ENCODE assay signal across 8 cellular contexts in genomic region chr15:99733268-99734039, GRCh38. TPM values are rescaled to one million over a fixed set of nuclear protein-coding genes. Genes with fewer than 3 reads are reported as not detected.
DNase-seq lines count a peak whose midpoint lies in the region; ATAC-seq and TF ChIP-seq lines count a peak whose summit lies in the region.

TSS of gene LYSMD4 (minus strand) at chr15:99733437. CDS start at chr15:99731999, 1,438 bp downstream.

- in situ Hi-C loops in G401 (cut with HindIII; ENCODE audit: low sequenced_read_pairs) (no loop called here), HAP-1 (cut with MboI; ENCODE audit: low sequenced_read_pairs) (no loop called here)

- H3K27ac Mint-ChIP-seq in activated T-helper 2 cell treated with anti-CD3 and anti-CD28 coated beads, Interferon-gamma antibody, Interleukin-2, Interleukin-4, amounts not matched to agents 10 μg/mL and 5 μg/mL and 100 μg/mL, durations not matched to agents 14 hours and 24 hours and 36 hours, result peak within 1 kb of the TSS; percentile 86
- peak within 1 kb of the TSS; percentile 87 to 99 (median 94) for H3K27ac Mint-ChIP-seq in nephron

- peak within 1 kb of the TSS; percentile 76 for H3K4me3 Mint-ChIP-seq in activated T-helper 2 cell treated with anti-CD3 and anti-CD28 coated beads, Interferon-gamma antibody, Interleukin-2, Interleukin-4, amounts not matched to agents 10 μg/mL and 5 μg/mL and 100 μg/mL, durations not matched to agents 14 hours and 24 hours and 36 hours (ENCODE audit: low read depth)
- H3K4me3 Mint-ChIP-seq in nephron, result peak within 1 kb of the TSS; percentile 90 to 98 (median 97)

- H3K27me3 ChIP-seq in HAP-1 (ENCODE audit: low read depth) (no peaks in the 10 kb centered on the region), RWPE2 (ENCODE audit: insufficient read depth, poor library complexity, severe bottlenecking) (no peaks in the 10 kb centered on the region)

- H3K27me3 Mint-ChIP-seq in activated T-helper 2 cell treated with anti-CD3 and anti-CD28 coated beads, Interferon-gamma antibody, Interleukin-2, Interleukin-4, amounts not matched to agents 10 μg/mL and 5 μg/mL and 100 μg/mL, durations not matched to agents 14 hours and 24 hours and 36 hours (ENCODE audit: low read depth), result no peaks in the 10 kb centered on the region
- peaks cover 4% of the 10 kb centered on the region for H3K27me3 Mint-ChIP-seq in nephron (ENCODE audit: low read depth)

- H3K4me3 ChIP-seq in HAP-1 (peak within 1 kb of the TSS; percentile 71), RWPE2 (ENCODE audit: severe bottlenecking) (peak within 1 kb of the TSS; percentile 97), fibroblast of pulmonary artery (replicated peaks; ENCODE audit: low read depth, low read length) (peak within 1 kb of the TSS; percentile 78)

- peaks cover 22% of the 10 kb centered on the region for H3K4me1 Mint-ChIP-seq in activated T-helper 2 cell treated with anti-CD3 and anti-CD28 coated beads, Interferon-gamma antibody, Interleukin-2, Interleukin-4, amounts not matched to agents 10 μg/mL and 5 μg/mL and 100 μg/mL, durations not matched to agents 14 hours and 24 hours and 36 hours (ENCODE audit: low read depth)
- H3K4me1 Mint-ChIP-seq in nephron, result peaks cover 35% of the 10 kb centered on the region

- H3K36me3 ChIP-seq in HAP-1 (replicated peaks) (peaks cover 11% of the 10 kb centered on the region), RWPE2 (ENCODE audit: low read depth) (peaks cover 14% of the 10 kb centered on the region)

- TF ChIP-seq CTCF in RWPE2 (IDR thresholded peaks at IDR 0.05; ENCODE audit: poor library complexity, severe bottlenecking) (no peak), fibroblast of pulmonary artery (IDR thresholded peaks at IDR 0.05; ENCODE audit: low read length, missing control alignments) (no peak), nephron (IDR thresholded peaks at IDR 0.05; ENCODE audit: unreplicated experiment in 3 of 3) (no peak)

- DNase-seq in G401 (ENCODE audit: low spot score), result peak; percentile 95
- peak; percentile 85 to 99 for DNase-seq in HAP-1 (ENCODE audit: low spot score in 2 of 2)
- peak; percentile 89 for DNase-seq in M059J (ENCODE audit: low read depth)
- DNase-seq in RWPE2 (ENCODE audit: low spot score), result peak; percentile 99
- DNase-seq in activated T-helper 2 cell treated with anti-CD3 and anti-CD28 coated beads, Interferon-gamma antibody, Interleukin-2, Interleukin-4, amounts not matched to agents 10 μg/mL and 5 μg/mL and 100 μg/mL, durations not matched to agents 14 hours and 24 hours and 36 hours (ENCODE audit: low spot score), result peak; percentile 96
- peak; percentile 93 for DNase-seq in fibroblast of pulmonary artery (ENCODE audit: low read depth)
- peak; percentile 98 for DNase-seq in stimulated activated naive CD4-positive, alpha-beta T cell treated with Interleukin-2 at 50 U/mL for 16 hours (lab: John Stamatoyannopoulos, UW)

- H3K9me3 Mint-ChIP-seq in activated T-helper 2 cell treated with anti-CD3 and anti-CD28 coated beads, Interferon-gamma antibody, Interleukin-2, Interleukin-4, amounts not matched to agents 10 μg/mL and 5 μg/mL and 100 μg/mL, durations not matched to agents 14 hours and 24 hours and 36 hours, result no peaks in the 10 kb centered on the region
- H3K9me3 Mint-ChIP-seq in nephron, result no peaks in the 10 kb centered on the region

- intact Hi-C loops in activated T-helper 2 cell treated with anti-CD3 and anti-CD28 coated beads, Interferon-gamma antibody, Interleukin-2, Interleukin-4, amounts not matched to agents 10 μg/mL and 5 μg/mL and 100 μg/mL, durations not matched to agents 14 hours and 24 hours and 36 hours (cut with micrococcal nuclease), result loop anchor here (1.0 to 5.0 kb wide), 3 partner anchors 26 to 869 kb away; partner anchors contain the start of genes ASB7, LINS1 and LRRC28

- peak within 1 kb of the TSS; percentile 11 for H3K27ac ChIP-seq in RWPE2 (ENCODE audit: poor library complexity, severe bottlenecking)

- H3K4me1 ChIP-seq in HAP-1, result peaks cover 10% of the 10 kb centered on the region
- H3K4me1 ChIP-seq in RWPE2 (ENCODE audit: insufficient read depth, poor library complexity, severe bottlenecking), result no peaks in the 10 kb centered on the region

- peaks cover 9% of the 10 kb centered on the region for H3K36me3 Mint-ChIP-seq in activated T-helper 2 cell treated with anti-CD3 and anti-CD28 coated beads, Interferon-gamma antibody, Interleukin-2, Interleukin-4, amounts not matched to agents 10 μg/mL and 5 μg/mL and 100 μg/mL, durations not matched to agents 14 hours and 24 hours and 36 hours (ENCODE audit: low read depth)
- peaks cover 8% of the 10 kb centered on the region for H3K36me3 Mint-ChIP-seq in nephron (ENCODE audit: low read depth)

- H3K9me3 ChIP-seq in HAP-1 (no peaks in the 10 kb centered on the region), RWPE2 (ENCODE audit: severe bottlenecking) (no peaks in the 10 kb centered on the region)

- peak; percentile 97 for ATAC-seq in RWPE2 (ENCODE audit: low read depth)

RNA-seq across cellular contexts. Expression of gene LYSMD4, which starts in this region (rescaled TPM):
- 8.0 and 9.1 TPM in 2 replicates for total RNA-seq in G401 (2014; rRNA removed; shearing (Covaris generic))
- total RNA-seq in M059J (2014; rRNA removed; shearing (Covaris generic)), result 1.3 and 3.5 TPM in 2 replicates
- 6.8 and 7.6 TPM in 2 replicates for total RNA-seq in activated T-helper 2 cell treated with anti-CD3 and anti-CD28 coated beads, Interferon-gamma antibody, Interleukin-2, Interleukin-4, amounts not matched to agents 10 μg/mL and 5 μg/mL and 100 μg/mL, durations not matched to agents 14 hours and 24 hours and 36 hours

Comparison
In these comparisons a context has a peak if more than half of its experiments do, and no peak if none do; other contexts are left out.
1. Peak in every context shown above with its lines: DNase-seq, ATAC-seq, H3K4me3 ChIP-seq and H3K27ac ChIP-seq.